In the genomic region with DNA sequence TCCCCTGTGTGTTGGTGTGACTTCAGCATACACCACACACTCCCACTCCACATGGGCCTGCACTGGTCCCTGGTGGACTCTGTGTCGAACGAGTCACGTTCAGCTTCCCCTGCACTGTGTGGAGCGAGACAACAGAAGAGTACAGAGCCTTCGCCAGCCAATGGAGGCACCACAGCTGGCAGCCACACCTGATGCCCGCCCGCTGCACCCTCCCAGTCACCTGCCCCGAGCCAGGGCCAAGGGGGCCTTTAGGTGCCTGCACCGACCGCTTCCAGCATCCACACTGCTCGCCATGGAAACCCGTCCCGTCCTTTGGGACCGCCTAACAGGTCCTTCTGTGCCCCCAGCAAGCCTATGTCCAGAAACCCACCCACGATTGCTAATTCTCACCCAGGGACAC, we compare ENCODE assay signal across 30 cellular contexts. TPM values are rescaled to one million over a fixed set of nuclear protein-coding genes. Genes with fewer than 3 reads are reported as not detected.
"Had no signal": no experiment of that assay in that cellular context is flagged by ENCODE, and none has a peak within 500 bp of the region (broad histone marks: within the 10 kb centered on the region; RNA-seq: fewer than 3 reads in every experiment).

No MANE protein-coding gene starts in this region.

- H3K9me3 ChIP-seq: SJCRH30, SK-N-SH had no signal

- ATAC-seq: activated CD4-positive, alpha-beta T cell treated with anti-CD3 and anti-CD28 coated beads for 36 hours; activated CD8-positive, alpha-beta T cell treated with anti-CD3 and anti-CD28 coated beads for 36 hours; activated T-cell treated with anti-CD3 and anti-CD28 coated beads, Interleukin-2, amount 50 U/mL, for 72 hours; K562 had no signal

- H3K4me1 Mint-ChIP-seq: activated CD4-positive, alpha-beta T cell treated with anti-CD3 and anti-CD28 coated beads for 36 hours; activated naive CD4-positive, alpha-beta T cell treated with anti-CD3 and anti-CD28 coated beads, Interleukin-2, amount 50 U/mL, for 24 hours had no signal

- H3K27ac ChIP-seq: brain microvascular endothelial cell, cardiac muscle cell, SJCRH30, VCaP had no signal

- H3K9ac ChIP-seq: SK-N-SH had no signal

- H3K4me2 ChIP-seq: SK-N-SH had no signal

- H3K27me3 ChIP-seq: SJCRH30 had no signal

- H3K4me3 Mint-ChIP-seq: activated CD4-positive, alpha-beta T cell treated with anti-CD3 and anti-CD28 coated beads for 36 hours; activated CD8-positive, alpha-beta T cell treated with anti-CD3 and anti-CD28 coated beads for 36 hours; activated naive CD4-positive, alpha-beta T cell treated with anti-CD3 and anti-CD28 coated beads, Interleukin-2, amount 50 U/mL, for 24 hours; activated T-cell treated with anti-CD3 and anti-CD28 coated beads, Interleukin-2, amount 50 U/mL, for 72 hours had no signal

- H3K9me3 Mint-ChIP-seq: activated CD8-positive, alpha-beta T cell treated with anti-CD3 and anti-CD28 coated beads for 36 hours; activated naive CD4-positive, alpha-beta T cell treated with anti-CD3 and anti-CD28 coated beads, Interleukin-2, amount 50 U/mL, for 24 hours; activated T-cell treated with anti-CD3 and anti-CD28 coated beads, Interleukin-2, amount 50 U/mL, for 72 hours; activated T-helper 2 cell treated with anti-CD3 and anti-CD28 coated beads, Interferon-gamma antibody, Interleukin-2, Interleukin-4, amounts not matched to agents 10 μg/mL and 5 μg/mL and 100 μg/mL, durations not matched to agents 14 hours and 24 hours and 36 hours had no signal

- H3K4me1 ChIP-seq: SJCRH30 had no signal

- DNase-seq: activated CD4-positive, alpha-beta T cell treated with anti-CD3 and anti-CD28 coated beads for 36 hours; activated CD4-positive, alpha-beta T cell treated with anti-CD3 and anti-CD28 coated beads, Interleukin-2, amount 50 U/mL, for 1 hour; activated CD8-positive, alpha-beta memory T cell treated with anti-CD3 and anti-CD28 coated beads, Interleukin-2, amount 50 U/mL, for 4 hours; activated CD8-positive, alpha-beta T cell treated with anti-CD3 and anti-CD28 coated beads for 36 hours; activated naive CD4-positive, alpha-beta T cell; activated T-cell treated with anti-CD3 and anti-CD28 coated beads, Interleukin-2, amount 50 U/mL, for 72 hours; amygdala; brain microvascular endothelial cell; Karpas-422; MM.1S; NCI-H1105; NCI-H1436; NCI-H1694 treated with DMSO at 0.1 percent for 48 hours; NCI-H2029 treated with DMSO at 0.1 percent for 48 hours; NCI-H345; NCI-H510A; NCI-H526 treated with DMSO at 0.1 percent for 48 hours; NCI-H82; Right ventricle myocardium superior; RPMI8226; SJCRH30; SK-N-SH; T-helper 1 cell had no signal

- H3K36me3 Mint-ChIP-seq: activated naive CD4-positive, alpha-beta T cell treated with anti-CD3 and anti-CD28 coated beads, Interleukin-2, amount 50 U/mL, for 24 hours had no signal

- H3K27me3 Mint-ChIP-seq: activated CD4-positive, alpha-beta T cell treated with anti-CD3 and anti-CD28 coated beads for 36 hours had no signal

- H3K4me3 ChIP-seq: cardiac muscle cell, K562, SJCRH30 had no signal

- H3K36me3 ChIP-seq: brain microvascular endothelial cell, cardiac muscle cell, SJCRH30 had no signal

- H3K27ac Mint-ChIP-seq: activated CD4-positive, alpha-beta T cell treated with anti-CD3 and anti-CD28 coated beads for 36 hours; activated CD8-positive, alpha-beta T cell treated with anti-CD3 and anti-CD28 coated beads for 36 hours; activated naive CD4-positive, alpha-beta T cell treated with anti-CD3 and anti-CD28 coated beads, Interleukin-2, amount 50 U/mL, for 24 hours; activated T-cell treated with anti-CD3 and anti-CD28 coated beads, Interleukin-2, amount 50 U/mL, for 72 hours; activated T-helper 2 cell treated with anti-CD3 and anti-CD28 coated beads, Interferon-gamma antibody, Interleukin-2, Interleukin-4, amounts not matched to agents 10 μg/mL and 5 μg/mL and 100 μg/mL, durations not matched to agents 14 hours and 24 hours and 36 hours had no signal

RNA-seq across cellular contexts. Expression of gene FOXL3, which starts 9.2 kb away (rescaled TPM):
- total RNA-seq: activated CD4-positive, alpha-beta T cell treated with anti-CD3 and anti-CD28 coated beads for 36 hours; activated CD8-positive, alpha-beta T cell treated with anti-CD3 and anti-CD28 coated beads for 36 hours; activated T-cell treated with anti-CD3 and anti-CD28 coated beads, Interleukin-2, amount 50 U/mL, for 72 hours; activated T-helper 2 cell treated with anti-CD3 and anti-CD28 coated beads, Interferon-gamma antibody, Interleukin-2, Interleukin-4, amounts not matched to agents 10 μg/mL and 5 μg/mL and 100 μg/mL, durations not matched to agents 14 hours and 24 hours and 36 hours; cardiac muscle cell; K562; OCI-LY7; Right ventricle myocardium superior; SJCRH30; T-helper 2 cell treated with Interferon-gamma antibody and Interleukin-4, amounts not matched to agents 100 ng/mL and 5 ng/mL, for 36 hours had no signal
- polyA plus RNA-seq: cardiac muscle cell, K562, SK-N-SH had no signal
